25 cellular contexts compared by ENCODE assay signal in genomic region chr5:124452389-124452788, GRCh38.
DNase-seq lines count a peak whose midpoint lies in the region; ATAC-seq, FAIRE-seq and TF ChIP-seq lines count a peak whose summit lies in the region.
"Had no signal": no experiment of that assay in that cellular context is flagged by ENCODE, and none has a peak within 500 bp of the region (broad histone marks: within the 10 kb centered on the region; RNA-seq: fewer than 3 reads in every experiment).

No MANE protein-coding gene starts in this region.

- intact Hi-C loops in Right ventricle myocardium superior (cut with DNase I) = no loop called here
- intact Hi-C loops in cardiac septum (cut with DNase I) = no loop called here

- H3K36me3 ChIP-seq in bronchial epithelial cell (ENCODE audit: control insufficient read depth, insufficient read depth, low read length) (no peaks in the 10 kb centered on the region), mesendoderm (ENCODE audit: control insufficient read depth, insufficient read depth, low read length) (no peaks in the 10 kb centered on the region)
- H3K36me3 ChIP-seq: ovary, tibial artery had no signal

- H2BK5ac ChIP-seq in mesendoderm (ENCODE audit: low read length) = no peak overlapping the region

- no peak overlapping the region for H3K18ac ChIP-seq in mesendoderm (ENCODE audit: low read length)

- H2BK120ac ChIP-seq in mesendoderm (ENCODE audit: low read depth, low read length) = no peak overlapping the region

- no peak overlapping the region for H3K27ac ChIP-seq in mesendoderm (ENCODE audit: low read depth, low read length)
- H3K27ac ChIP-seq: ovary, tibial artery had no signal

- no peak overlapping the region for H3K4me2 ChIP-seq in mesendoderm (ENCODE audit: low read length)

- H3K27me3 ChIP-seq in bronchial epithelial cell (ENCODE audit: control insufficient read depth, insufficient read depth, low read length) (no peaks in the 10 kb centered on the region), mesendoderm (ENCODE audit: insufficient read depth, low read length, poor library complexity) (no peaks in the 10 kb centered on the region)
- H3K27me3 ChIP-seq: ovary, tibial artery had no signal

- no peak overlapping the region for H2BK15ac ChIP-seq in mesendoderm (replicated peaks; ENCODE audit: low read depth)

- H3K4me3 ChIP-seq in bronchial epithelial cell (ENCODE audit: low read depth, low read length) = no peak overlapping the region
- no peak overlapping the region for H3K4me3 ChIP-seq in mesendoderm (ENCODE audit: low read length)
- H3K4me3 ChIP-seq: ovary, tibial artery had no signal

- peak overlapping the region; percentile 28 for H2AK5ac ChIP-seq in mesendoderm (ENCODE audit: low read length)

- H3K79me1 ChIP-seq in mesendoderm (ENCODE audit: low read length) = no peaks in the 10 kb centered on the region

- no peaks in the 10 kb centered on the region for H3K79me2 ChIP-seq in mesendoderm (ENCODE audit: control insufficient read depth, insufficient read depth, low read length)

- FAIRE-seq in bronchial epithelial cell (lab: Jason Lieb, UNC) = peak; percentile 86
- FAIRE-seq: TTC549 had no signal

- H3K4me1 ChIP-seq in mesendoderm (ENCODE audit: control insufficient read depth, low read depth, low read length) = no peaks in the 10 kb centered on the region
- H3K4me1 ChIP-seq: tibial artery had no signal

- no CpG with 5 or more reads among the region's 7 CpGs for WGBS in mesendoderm (ENCODE audit: extremely low coverage, insufficient coverage, low lambda C conversion rate)

- ATAC-seq in Right ventricle myocardium superior (ENCODE audit: poor library complexity) (peak; percentile 47), GM18868 (IDR thresholded peaks at IDR 0.05; ENCODE audit: unreplicated experiment) (no peak)
- ATAC-seq: activated CD8-positive, alpha-beta T cell treated with anti-CD3 and anti-CD28 coated beads for 36 hours; naive thymus-derived CD8-positive, alpha-beta T cell; stimulated activated naive CD8-positive, alpha-beta T cell treated with anti-CD3 and anti-CD28 coated beads, Interleukin-15, Interleukin-2, amounts not matched to agents 100 U/mL and 50 U/mL, for 24 hours; T-cell had no signal

- H3K4ac ChIP-seq in mesendoderm (ENCODE audit: low read depth, low read length) = peak overlapping the region; percentile 48

- peak overlapping the region; percentile 51 for H3K56ac ChIP-seq in mesendoderm (ENCODE audit: low read length)

- H3K9ac ChIP-seq in mesendoderm (ENCODE audit: low read length) = no peak overlapping the region

- no peak for DNase-seq in Right ventricle myocardium superior
- DNase-seq in cardiac septum (ENCODE audit: low spot score) = no peak
- peak; percentile 18 for DNase-seq in bronchial epithelial cell (ENCODE audit: low read depth)
- no peak for DNase-seq in mesendoderm
- no peak for DNase-seq in NCI-H1092 treated with DMSO at 0.1 percent for 48 hours (lab: John Stamatoyannopoulos, UW)
- no peak for DNase-seq in NCI-H82 (lab: John Stamatoyannopoulos, UW)
- no peak for DNase-seq in NCI-H1048 (lab: John Stamatoyannopoulos, UW)
- DNase-seq: activated CD4-positive, CD25-positive, alpha-beta regulatory T cell treated with anti-CD3 and anti-CD28 coated beads, Interleukin-2, amount 50 U/mL, for 72 hours; activated CD8-positive, alpha-beta T cell treated with anti-CD3 and anti-CD28 coated beads for 36 hours; activated naive CD8-positive, alpha-beta T cell treated with anti-CD3 and anti-CD28 coated beads for 36 hours; DMS53; GDM1; H7; Kasumi-1; naive thymus-derived CD8-positive, alpha-beta T cell; NCI-H1930; NCI-H2227 treated with DMSO at 0.1 percent for 48 hours; NCI-H69; ovary; stimulated activated CD4-positive, alpha-beta T cell treated with anti-CD3 and anti-CD28 coated beads, Interleukin-4, amount 100 ng/mL, for 4 hours; stimulated activated naive CD8-positive, alpha-beta T cell treated with anti-CD3 and anti-CD28 coated beads, Interleukin-15, Interleukin-2, amounts not matched to agents 100 U/mL and 50 U/mL, for 24 hours; T-cell; tibial artery had no signal

- H4K5ac ChIP-seq in mesendoderm (ENCODE audit: low read length) = no peak overlapping the region

- H4K8ac ChIP-seq in mesendoderm (ENCODE audit: low read depth, low read length) = no peak overlapping the region

- no peak for TF ChIP-seq CTCF in bronchial epithelial cell (IDR thresholded peaks at IDR 0.05; ENCODE audit: insufficient read depth, low read length, severe bottlenecking)

- no peak overlapping the region for H3K23ac ChIP-seq in mesendoderm (ENCODE audit: low read length)
